Comparison of ENCODE assay signal across 9 cellular contexts in the genomic region with DNA sequence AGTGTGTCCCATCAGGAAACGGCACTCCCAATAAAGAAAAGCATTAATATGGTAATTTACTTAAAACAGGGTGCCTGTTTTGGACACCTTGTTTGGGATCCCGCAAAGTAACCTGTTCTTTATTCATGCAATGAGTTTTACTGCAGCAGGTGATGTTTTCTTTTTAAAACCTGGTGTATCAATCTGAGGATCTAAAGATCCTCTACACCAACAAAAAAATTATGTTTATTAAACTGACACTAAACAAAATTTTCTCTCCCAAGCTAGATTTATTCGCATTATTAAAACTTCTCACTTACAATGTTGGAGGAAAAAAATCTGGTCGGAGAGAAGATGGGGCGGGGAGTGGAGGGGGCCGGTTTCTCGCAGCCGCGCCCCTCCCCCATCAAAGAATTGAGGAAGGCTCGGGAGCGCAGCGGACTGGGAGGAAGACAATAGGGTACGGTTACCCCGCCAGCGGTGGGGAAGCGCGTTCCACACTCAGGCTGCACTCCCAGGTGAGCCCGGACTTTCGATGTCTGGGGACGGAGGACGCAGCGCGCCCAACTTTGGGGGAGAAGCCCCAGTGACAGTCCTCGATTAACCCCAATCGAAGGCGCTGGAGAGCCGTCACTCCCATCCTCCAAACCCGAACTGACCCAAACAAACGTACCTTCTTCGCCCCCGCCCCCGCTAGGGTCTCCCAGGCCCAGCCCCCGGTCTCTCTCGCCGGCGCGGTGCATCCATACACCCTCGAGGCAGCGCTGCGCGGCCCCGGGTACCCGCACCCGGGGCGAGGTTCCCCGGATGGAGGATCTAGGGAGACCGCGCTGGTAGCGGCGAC. TPM values are rescaled to one million over a fixed set of nuclear protein-coding genes. Genes with fewer than 3 reads are reported as not detected.
A peak's percentile ranks its signal among the peaks of the same experiment; 100 is the strongest.
DNase-seq lines count a peak whose midpoint lies in the region; ATAC-seq, FAIRE-seq and TF ChIP-seq lines count a peak whose summit lies in the region.
"Had no signal": no experiment of that assay in that cellular context is flagged by ENCODE, and none has a peak within 500 bp of the region (broad histone marks: within the 10 kb centered on the region; RNA-seq: fewer than 3 reads in every experiment).

No MANE protein-coding gene starts in this region.

- H3K27me3 Mint-ChIP-seq in memory B cell: no peaks in the 10 kb centered on the region

- in situ Hi-C loops in GM12878 (cut with MboI): no loop called here

- peak overlapping the region; percentile 95 for H3K4me2 ChIP-seq in GM12878 (ENCODE audit: control insufficient read depth, insufficient read depth)

- RAD21 ChIA-PET in GM12878 (lab: Charles Lee; ENCODE audit: unreplicated experiment): no interaction called here

- H3K27ac ChIP-seq in HUES64 (ENCODE audit: low read depth, low read length) (peak overlapping the region; percentile 98), GM12878 (ENCODE audit: control insufficient read depth, insufficient read depth) (no peak overlapping the region), vagina (peak overlapping the region; percentile 30)

- TF ChIP-seq CTCF in GM12878 (IDR thresholded peaks at IDR 0.05 in 2 of 3, conservative IDR thresholded peaks at IDR 0.05 in 1 of 3; ENCODE audit: control insufficient read depth in 2 of 3, extremely low read depth in 1 of 3, insufficient read depth in 1 of 3, low read depth in 3 of 3, low read length in 3 of 3) (no peak), vagina (IDR thresholded peaks at IDR 0.05) (no peak)

- no peak for FAIRE-seq in GM12878 (lab: Jason Lieb, UNC)

- no peaks in the 10 kb centered on the region for H3K9me3 Mint-ChIP-seq in memory B cell
- H3K9me3 Mint-ChIP-seq: activated naive CD4-positive, alpha-beta T cell treated with anti-CD3 and anti-CD28 coated beads, Interleukin-2, amount 50 U/mL, for 72 hours had no signal

- H3K36me3 Mint-ChIP-seq in memory B cell: peaks cover 22% of the 10 kb centered on the region
- H3K36me3 Mint-ChIP-seq: activated naive CD4-positive, alpha-beta T cell treated with anti-CD3 and anti-CD28 coated beads, Interleukin-2, amount 50 U/mL, for 72 hours had no signal

- no peak overlapping the region for H2AFZ ChIP-seq in GM12878 (ENCODE audit: control insufficient read depth, low read depth, low read length)

- under 1% methylated on average over 49 of the region's 50 CpGs for WGBS in HUES64
- 12% methylated on average over 48 of the region's 50 CpGs for WGBS in GM12878 (ENCODE audit: insufficient coverage, insufficient replicate concordance, low lambda C conversion rate, missing lambda C conversion rate)

- no peaks in the 10 kb centered on the region for H3K27me3 ChIP-seq in HUES64 (ENCODE audit: insufficient read depth, low read length)
- peaks cover 11 to 13% of the 10 kb centered on the region in 2 experiments; a peak in 3 of 4 replicates for H3K27me3 ChIP-seq in GM12878 (replicated peaks in 1 of 2; ENCODE audit: control insufficient read depth in 2 of 2, insufficient read depth in 2 of 2, low read length in 1 of 2)
- no peaks in the 10 kb centered on the region for H3K27me3 ChIP-seq in vagina

- H3K9me3 ChIP-seq in HUES64 (ENCODE audit: insufficient read depth, low read depth, low read length): no peaks in the 10 kb centered on the region
- no peaks in the 10 kb centered on the region for H3K9me3 ChIP-seq in GM12878 (replicated peaks; ENCODE audit: control insufficient read depth, insufficient read depth, low read length)
- H3K9me3 ChIP-seq in vagina: no peaks in the 10 kb centered on the region

- H3K4me1 Mint-ChIP-seq in memory B cell: peaks cover 18% of the 10 kb centered on the region

- peak overlapping the region; percentile 87 for H3K27ac Mint-ChIP-seq in memory B cell

- SMC1A ChIA-PET in GM12878 (lab: Charles Lee; ENCODE audit: uncharacterized antibody, unreplicated experiment): interaction anchor here (0.8 to 1.3 kb wide), 2 partner anchors 86 to 365 kb away, joined by 3 to 6 read pairs; no protein-coding TSS in a partner anchor

- H3K4me3 ChIP-seq in HUES64 (ENCODE audit: low read length): peak overlapping the region; percentile 100
- peak overlapping the region; percentile 71 for H3K4me3 ChIP-seq in GM12878
- H3K4me3 ChIP-seq in vagina: peak overlapping the region; percentile 50 to 59

- CTCF ChIA-PET in GM12878 (lab: Yijun Ruan, JAX): interaction anchor here (1.3 kb wide), 1 partner anchor 363 kb away, joined by 3 read pairs; no protein-coding TSS in a partner anchor

- H3K4me3 Mint-ChIP-seq in memory B cell: peak overlapping the region; percentile 94

- intact Hi-C loops in GM12878 (cut with micrococcal nuclease; ENCODE audit: unreplicated experiment) (no loop called here), vagina (cut with DNase I) (no loop called here)

- POLR2A ChIA-PET in GM12878 (lab: Charles Lee): no interaction called here

- no peak for TF ChIP-seq RAD21 in GM12878 (IDR thresholded peaks at IDR 0.05; ENCODE audit: insufficient read depth, low read depth, low read length)

- H3K9ac ChIP-seq in HUES64 (ENCODE audit: low read depth, low read length) (peak overlapping the region; percentile 100), GM12878 (ENCODE audit: control insufficient read depth, insufficient read depth, low read length) (no peak overlapping the region; the same call in 1 of the 2 replicates)

- no peak for TF ChIP-seq EP300 in GM12878 (IDR thresholded peaks at IDR 0.05; ENCODE audit: borderline replicate concordance in 1 of 2, control insufficient read depth in 1 of 2, low read depth in 2 of 2, low read length in 2 of 2)

- TF ChIP-seq POLR2A in GM12878 (IDR thresholded peaks at IDR 0.05; ENCODE audit: low read depth, low read length) (no peak), vagina (IDR thresholded peaks at IDR 0.05) (no peak)

- DNase-seq in Ammon's horn (ENCODE audit: low spot score) (peak; percentile 13), GM12878 (ENCODE audit: low read depth, low spot score) (no peak), memory B cell (ENCODE audit: low spot score in 2 of 2) (peak in 1 of 2 donors; percentile 46), vagina (ENCODE audit: extremely low spot score in 2 of 2) (no peak)

- peaks cover 42% of the 10 kb centered on the region for H3K36me3 ChIP-seq in HUES64 (ENCODE audit: insufficient read depth, low read length)
- no peaks in the 10 kb centered on the region for H3K36me3 ChIP-seq in GM12878 (ENCODE audit: control insufficient read depth in 2 of 2, insufficient read depth in 2 of 2, low read length in 1 of 2)
- no peaks in the 10 kb centered on the region for H3K36me3 ChIP-seq in vagina

- H3K4me1 ChIP-seq in HUES64 (ENCODE audit: insufficient read depth, low read length) (peaks cover 20% of the 10 kb centered on the region), GM12878 (ENCODE audit: control insufficient read depth, insufficient read depth, low read length) (peaks cover 7% of the 10 kb centered on the region; the same call in 1 of the 2 replicates), vagina (peaks cover 25% of the 10 kb centered on the region)

- 0 out of 3 replicates have a peak, but pooled peaks have one; percentile 9 for ATAC-seq in GM12878
- peak; percentile 2 for ATAC-seq in memory B cell (ENCODE audit: low read depth)
- no peak for ATAC-seq in HG03025 (IDR thresholded peaks at IDR 0.05; ENCODE audit: low FRiP score, unreplicated experiment)
- no peak for ATAC-seq in GM19397 (IDR thresholded peaks at IDR 0.05; ENCODE audit: unreplicated experiment)
- ATAC-seq in GM21423 (IDR thresholded peaks at IDR 0.05; ENCODE audit: unreplicated experiment): no peak

- H3K79me2 ChIP-seq in GM12878 (ENCODE audit: control insufficient read depth, insufficient read depth, low read length): no peaks in the 10 kb centered on the region

- no TSS peak for BruUV-seq in GM12878 (replicated peaks; lab: Mats Ljungman, UMichigan)

- H4K20me1 ChIP-seq in GM12878 (ENCODE audit: control insufficient read depth, insufficient read depth): no peaks in the 10 kb centered on the region

TF ChIP-seq in GM12878, 131 proteins besides CTCF, POLR2A, EP300 and RAD21:
- no peak for TF ChIP-seq YBX1 (IDR thresholded peaks at IDR 0.05)

RNA-seq across cellular contexts. Expression of gene CD24, which starts 1.3 kb away (rescaled TPM):
- 1,556 TPM for polyA plus RNA-seq in HUES64 (2013, experiment 1 of 2)
- polyA plus RNA-seq in HUES64 (2013, experiment 2 of 2): 1,396 TPM
- 5.0 and 5.7 TPM in 2 replicates for total RNA-seq in GM12878 (2013; cell fraction: nucleolus; rRNA removed)
- total RNA-seq in GM12878 (2014; rRNA removed) (17.5 and 24.3 TPM in 2 replicates), GM12878 (2014; rRNA removed; fragmentation: Illumina TruSeq; extraction: Trizol) (20.2 and 20.5 TPM in 2 replicates), GM12878 (2021) (16.6 and 17.6 TPM in 2 replicates), vagina (86.9 TPM)
- polyA plus RNA-seq in GM12878 (2011; ENCODE audit: low read depth): 7.6 TPM
- polyA plus RNA-seq in GM12878 (2011; rRNA removed) (0.16 and 0.19 TPM in 2 replicates), GM12878 (2014; fragmentation: Illumina TruSeq; extraction: Trizol) (21.2 and 26.2 TPM in 2 replicates), GM12878 (2014; fragmentation: Nextera tagmentation; extraction: Ambion mirVana) (1 to 10 TPM; 5.3 to 7.2 TPM), GM12878 (2014; rRNA removed) (8.3 and 10.8 TPM in 2 replicates), GM12878 (2016; fragmentation: Nextera tagmentation; extraction: Ambion mirVana) (1 to 10 TPM; 4.7 to 5.5 TPM)
- polyA plus RNA-seq in GM12878 (2011; cell fraction: cytosol; rRNA removed): 0.10 and 0.31 TPM in 2 replicates
- polyA plus RNA-seq in GM12878 (2011; cell fraction: nucleus; rRNA removed): 0.12 and 0.18 TPM in 2 replicates
- polyA plus RNA-seq in GM12878 (2012): 8.1 and 9.2 TPM in 2 replicates
- 0.36 and 0.51 TPM in 2 replicates for polyA minus RNA-seq in GM12878 (2011; rRNA and poly(A)+ RNA removed)
- not detected in 2 replicates for polyA minus RNA-seq in GM12878 (2011; cell fraction: cytosol; rRNA and poly(A)+ RNA removed)
- polyA minus RNA-seq in GM12878 (2011; cell fraction: nucleus; rRNA and poly(A)+ RNA removed): 0.19 TPM in 1 of 2 replicates, not detected in the other

RNA-seq across cellular contexts. Expression of gene MTRES1, which starts 54.8 kb away (rescaled TPM):
- polyA plus RNA-seq in HUES64 (2013, experiment 1 of 2): 17.7 TPM
- 23.2 TPM for polyA plus RNA-seq in HUES64 (2013, experiment 2 of 2)
- total RNA-seq in GM12878 (2013; cell fraction: nucleolus; rRNA removed): 15.3 and 15.8 TPM in 2 replicates
- total RNA-seq in GM12878 (2014; rRNA removed): 11.4 and 15.7 TPM in 2 replicates
- total RNA-seq in GM12878 (2014; rRNA removed; fragmentation: Illumina TruSeq; extraction: Trizol): 24.5 and 25.0 TPM in 2 replicates
- total RNA-seq in GM12878 (2021): 12.4 and 12.9 TPM in 2 replicates
- polyA plus RNA-seq in GM12878 (2011; ENCODE audit: low read depth): 7.7 TPM
- polyA plus RNA-seq in GM12878 (2011; rRNA removed): 9.4 and 16.2 TPM in 2 replicates
- 4.0 and 4.8 TPM in 2 replicates for polyA plus RNA-seq in GM12878 (2011; cell fraction: cytosol; rRNA removed)
- 3.8 and 4.2 TPM in 2 replicates for polyA plus RNA-seq in GM12878 (2011; cell fraction: nucleus; rRNA removed)
- 12.8 and 13.9 TPM in 2 replicates for polyA plus RNA-seq in GM12878 (2012)
- 23.4 and 34.6 TPM in 2 replicates for polyA plus RNA-seq in GM12878 (2014; fragmentation: Illumina TruSeq; extraction: Trizol)
- polyA plus RNA-seq in GM12878 (2014; fragmentation: Nextera tagmentation; extraction: Ambion mirVana): 10 to 100 TPM; 29.5 to 30.0 TPM
- polyA plus RNA-seq in GM12878 (2014; rRNA removed): 18.3 and 21.2 TPM in 2 replicates
- polyA plus RNA-seq in GM12878 (2016; fragmentation: Nextera tagmentation; extraction: Ambion mirVana): 10 to 100 TPM; 29.3 to 35.7 TPM
- 2.6 and 4.0 TPM in 2 replicates for polyA minus RNA-seq in GM12878 (2011; rRNA and poly(A)+ RNA removed)
- polyA minus RNA-seq in GM12878 (2011; cell fraction: cytosol; rRNA and poly(A)+ RNA removed): 2.6 and 3.3 TPM in 2 replicates
- 4.0 and 8.4 TPM in 2 replicates for polyA minus RNA-seq in GM12878 (2011; cell fraction: nucleus; rRNA and poly(A)+ RNA removed)
- 10.8 TPM for total RNA-seq in vagina

Comparison
In these comparisons a context has a peak if more than half of its experiments do, and no peak if none do; other contexts are left out.
1. ATAC-seq: peak in GM12878 (single experiment) and memory B cell (single experiment); none in HG03025 (single experiment), GM19397 (single experiment) and GM21423 (single experiment).
2. Peak in every context shown above with its lines, with median percentiles within 50 percentile points of each other: H3K4me3 ChIP-seq.